ENCODE assay signal across 9 cellular contexts in the genomic region with DNA sequence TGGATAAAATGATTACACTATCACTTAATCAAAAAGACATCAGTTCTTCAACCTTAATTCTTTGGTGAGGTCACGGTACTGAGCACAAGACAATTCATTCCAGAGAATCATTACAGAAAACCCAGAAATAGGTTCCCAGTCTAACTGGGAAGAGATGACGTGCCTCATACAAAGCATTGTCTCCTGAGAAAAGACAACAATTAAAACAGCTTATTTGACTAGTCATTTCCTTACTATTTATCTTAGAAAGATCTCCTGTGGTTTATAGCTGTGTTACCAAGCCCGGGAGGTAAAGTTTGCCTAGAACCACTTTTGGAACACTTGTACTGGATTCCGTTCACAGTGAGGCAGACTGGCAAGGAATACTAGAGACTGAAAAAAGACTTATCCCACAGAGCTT. TPM values are rescaled to one million over a fixed set of nuclear protein-coding genes. Genes with fewer than 3 reads are reported as not detected.
DNase-seq lines count a peak whose midpoint lies in the region; ATAC-seq and TF ChIP-seq lines count a peak whose summit lies in the region.
"Had no signal": no experiment of that assay in that cellular context is flagged by ENCODE, and none has a peak within 500 bp of the region (broad histone marks: within the 10 kb centered on the region; RNA-seq: fewer than 3 reads in every experiment).

No MANE protein-coding gene starts in this region.

- peaks cover 28% of the 10 kb centered on the region for H3K36me3 Mint-ChIP-seq in endothelial cell (ENCODE audit: low read depth, unreplicated experiment)

- H3K4me1 Mint-ChIP-seq in endothelial cell (ENCODE audit: unreplicated experiment): peaks cover 20% of the 10 kb centered on the region

- no peak overlapping the region for H3K4me3 ChIP-seq in SJSA1
- H3K4me3 ChIP-seq in psoas muscle: peak overlapping the region; percentile 87

- no peaks in the 10 kb centered on the region for H3K9me3 Mint-ChIP-seq in endothelial cell (ENCODE audit: unreplicated experiment)

- WGBS in psoas muscle, 3 donors: 33 to 60% (median 42%) methylated on average over 4 of the region's 4 CpGs

- ATAC-seq in psoas muscle (no peak), GM18858 (IDR thresholded peaks at IDR 0.05; ENCODE audit: unreplicated experiment) (no peak)

- H3K27me3 Mint-ChIP-seq in endothelial cell (ENCODE audit: unreplicated experiment): peaks cover 2% of the 10 kb centered on the region

- H3K27me3 ChIP-seq in SJSA1 (replicated peaks) (no peaks in the 10 kb centered on the region), psoas muscle (ENCODE audit: insufficient read depth in 3 of 3, low read length in 2 of 3) (no peaks in the 10 kb centered on the region)

- peaks cover 34% of the 10 kb centered on the region for H3K36me3 ChIP-seq in SJSA1
- peaks cover 0 to 4% of the 10 kb centered on the region in 2 donors for H3K36me3 ChIP-seq in psoas muscle (ENCODE audit: insufficient read depth in 1 of 2, low read depth in 1 of 2)

- H3K4me1 ChIP-seq in SJSA1 (replicated peaks) (peaks cover 38% of the 10 kb centered on the region), psoas muscle (peaks cover 70% of the 10 kb centered on the region)

- intact Hi-C loops in psoas muscle (cut with DNase I): no loop called here

- TF ChIP-seq CTCF in endothelial cell (IDR thresholded peaks at IDR 0.05; ENCODE audit: unreplicated experiment) (no peak), psoas muscle (IDR thresholded peaks at IDR 0.05) (no peak)

- H3K27ac ChIP-seq in SJSA1: peak overlapping the region; percentile 94
- H3K27ac ChIP-seq in psoas muscle: peak overlapping the region; percentile 98

- peak overlapping the region; percentile 77 for H3K27ac Mint-ChIP-seq in endothelial cell (ENCODE audit: unreplicated experiment)

- H3K9me3 ChIP-seq in SJSA1 (replicated peaks): no peaks in the 10 kb centered on the region
- no peaks in the 10 kb centered on the region for H3K9me3 ChIP-seq in psoas muscle

- no peak overlapping the region for H3K4me3 Mint-ChIP-seq in endothelial cell (ENCODE audit: unreplicated experiment)

- DNase-seq in Daoy (ENCODE audit: low read depth) (peak; percentile 77), SJSA1 (ENCODE audit: low read depth in 1 of 2, low spot score in 2 of 2) (peak; percentile 64 to 91), endothelial cell (ENCODE audit: low spot score) (no peak), psoas muscle (no peak), NCI-H510A treated with DMSO at 0.1 percent for 48 hours (lab: John Stamatoyannopoulos, UW) (no peak), DMS79 treated with DMSO at 0.1 percent for 48 hours (lab: John Stamatoyannopoulos, UW) (no peak), NCI-H1092 treated with DMSO at 0.1 percent for 48 hours (lab: John Stamatoyannopoulos, UW) (no peak)

RNA-seq across cellular contexts. Expression of a gene that starts 5.1 kb away (rescaled TPM):
- 18.0 and 29.1 TPM in 2 replicates for total RNA-seq in Daoy (2014; rRNA removed; shearing (Covaris generic))
- 16.7 and 28.5 TPM in 2 replicates for total RNA-seq in SJSA1 (2014; rRNA removed; shearing (Covaris generic))
- total RNA-seq in endothelial cell (ENCODE audit: unreplicated experiment) (56.1 TPM), psoas muscle (10 to 100 TPM; 22.3 to 28.6 (median 24.4) TPM)
- polyA plus RNA-seq in psoas muscle: 10 to 100 TPM in 1 of 3 donors, 1 to 10 TPM in 2; 7.3 to 12.1 (median 7.7) TPM

RNA-seq across cellular contexts. Expression of a gene that starts 43.4 kb away (rescaled TPM):
- 10.9 and 12.4 TPM in 2 replicates for total RNA-seq in Daoy (2014; rRNA removed; shearing (Covaris generic))
- total RNA-seq in SJSA1 (2014; rRNA removed; shearing (Covaris generic)): 11.7 and 12.7 TPM in 2 replicates
- total RNA-seq in endothelial cell (ENCODE audit: unreplicated experiment) (8.2 TPM), psoas muscle (1 to 10 TPM in 2 of 4 donors, under 1 TPM in 2; 0.48 to 2.1 (median 1.1) TPM)
- 1 to 10 TPM; 1.1 to 2.7 (median 1.2) TPM for polyA plus RNA-seq in psoas muscle

RNA-seq across cellular contexts. Expression of a gene that starts 48.7 kb away (rescaled TPM):
- 18.5 and 24.9 TPM in 2 replicates for total RNA-seq in Daoy (2014; rRNA removed; shearing (Covaris generic))
- 13.4 and 18.3 TPM in 2 replicates for total RNA-seq in SJSA1 (2014; rRNA removed; shearing (Covaris generic))
- 156 TPM for total RNA-seq in endothelial cell (ENCODE audit: unreplicated experiment)
- total RNA-seq in psoas muscle: 10 to 100 TPM; 40.8 to 81.1 (median 43.9) TPM
- 10 to 100 TPM; 30.4 to 35.3 (median 34.0) TPM for polyA plus RNA-seq in psoas muscle

RNA-seq across cellular contexts. Expression of a gene that starts 59.6 kb away (rescaled TPM):
- not detected in 2 replicates for total RNA-seq in Daoy (2014; rRNA removed; shearing (Covaris generic))
- not detected in 2 replicates for total RNA-seq in SJSA1 (2014; rRNA removed; shearing (Covaris generic))
- total RNA-seq in endothelial cell (ENCODE audit: unreplicated experiment) (0.10 TPM), psoas muscle (not detected)
- polyA plus RNA-seq in psoas muscle: under 1 TPM in 1 of 3 donors, not detected in 2; 0.04 TPM
- total RNA-seq: SK-MEL-5 had no signal

Comparison
In these comparisons a context has a peak if more than half of its experiments do, and no peak if none do; other contexts are left out.
1. DNase-seq: peak in Daoy (single experiment) and SJSA1 (2 of 2); none in endothelial cell (single experiment), psoas muscle (0 of 2), NCI-H510A treated with DMSO at 0.1 percent for 48 hours (single experiment), DMS79 treated with DMSO at 0.1 percent for 48 hours (single experiment) and NCI-H1092 treated with DMSO at 0.1 percent for 48 hours (single experiment).